ENCODE assay signal across 24 cellular contexts in genomic region chr13:111418101-111418500, GRCh38.
DNase-seq lines count a peak whose midpoint lies in the region; ATAC-seq and TF ChIP-seq lines count a peak whose summit lies in the region.
"Had no signal": no experiment of that assay in that cellular context is flagged by ENCODE, and none has a peak within 500 bp of the region (broad histone marks: within the 10 kb centered on the region; RNA-seq: fewer than 3 reads in every experiment).

No MANE protein-coding gene starts in this region.

- no peaks in the 10 kb centered on the region for H3K4me1 Mint-ChIP-seq in endodermal cell
- H3K4me1 Mint-ChIP-seq: CD14-positive monocyte; CD4-positive, alpha-beta memory T cell; CD4-positive, CD25-positive, alpha-beta regulatory T cell; CD8-positive, alpha-beta memory T cell had no signal

- H3K9me3 ChIP-seq in heart right ventricle = no peaks in the 10 kb centered on the region
- H3K9me3 ChIP-seq in endodermal cell (ENCODE audit: control insufficient read depth, low read length) = no peaks in the 10 kb centered on the region
- no peaks in the 10 kb centered on the region for H3K9me3 ChIP-seq in neuronal stem cell (replicated peaks in 1 of 2; ENCODE audit: control insufficient read depth in 2 of 2, insufficient read depth in 1 of 2, low read depth in 1 of 2, low read length in 2 of 2)
- H3K9me3 ChIP-seq: BE2C, BLaER1 had no signal

- H3K36me3 Mint-ChIP-seq in endodermal cell (ENCODE audit: low read depth) = no peaks in the 10 kb centered on the region
- no peaks in the 10 kb centered on the region for H3K36me3 Mint-ChIP-seq in activated naive CD4-positive, alpha-beta T cell treated with anti-CD3 and anti-CD28 coated beads, Interleukin-2, amount 50 U/mL, for 72 hours
- H3K36me3 Mint-ChIP-seq: CD14-positive monocyte; CD4-positive, alpha-beta memory T cell; CD4-positive, CD25-positive, alpha-beta regulatory T cell; CD8-positive, alpha-beta memory T cell had no signal

- peaks cover 6% of the 10 kb centered on the region for H3K27me3 Mint-ChIP-seq in endodermal cell (ENCODE audit: insufficient read depth)

- H2AFZ ChIP-seq in neuronal stem cell (ENCODE audit: low read length) = no peak overlapping the region

- H3K27ac Mint-ChIP-seq in endodermal cell = no peak overlapping the region
- no peak overlapping the region for H3K27ac Mint-ChIP-seq in activated naive CD4-positive, alpha-beta T cell treated with anti-CD3 and anti-CD28 coated beads, Interleukin-2, amount 50 U/mL, for 72 hours
- H3K27ac Mint-ChIP-seq: CD14-positive monocyte; CD4-positive, alpha-beta memory T cell; CD4-positive, CD25-positive, alpha-beta regulatory T cell; CD8-positive, alpha-beta memory T cell had no signal

- H3K36me3 ChIP-seq in heart right ventricle (no peaks in the 10 kb centered on the region), endodermal cell (ENCODE audit: control insufficient read depth, insufficient read depth, low read length) (no peaks in the 10 kb centered on the region), neuronal stem cell (replicated peaks in 1 of 2; ENCODE audit: control insufficient read depth in 2 of 2, insufficient read depth in 2 of 2, low read length in 2 of 2) (no peaks in the 10 kb centered on the region)
- H3K36me3 ChIP-seq: BE2C, BLaER1 had no signal

- no peak overlapping the region for H4K8ac ChIP-seq in neuronal stem cell (ENCODE audit: low read depth, low read length)

- peak overlapping the region; percentile 15 for H3K18ac ChIP-seq in neuronal stem cell (ENCODE audit: low read length)

- H3K4me1 ChIP-seq in heart right ventricle = no peaks in the 10 kb centered on the region
- H3K4me1 ChIP-seq in endodermal cell (ENCODE audit: control insufficient read depth, insufficient read depth, low read length) = no peaks in the 10 kb centered on the region
- peaks cover 1 to 19% of the 10 kb centered on the region in 2 donors for H3K4me1 ChIP-seq in neuronal stem cell (ENCODE audit: control insufficient read depth in 2 of 2, insufficient read depth in 1 of 2, low read depth in 1 of 2, low read length in 2 of 2)
- H3K4me1 ChIP-seq: BE2C, BLaER1 had no signal

- ATAC-seq in Right ventricle myocardium inferior = no peak
- no peak for ATAC-seq in heart right ventricle
- ATAC-seq in activated naive CD4-positive, alpha-beta T cell treated with anti-CD3 and anti-CD28 coated beads, Interleukin-2, amount 50 U/mL, for 72 hours = no peak
- ATAC-seq: GM12878 had no signal

- no peak overlapping the region for H2BK5ac ChIP-seq in neuronal stem cell (ENCODE audit: low read length)

- H2BK120ac ChIP-seq in neuronal stem cell (ENCODE audit: low read depth, low read length) = peak overlapping the region; percentile 32

- H2AK5ac ChIP-seq in neuronal stem cell (ENCODE audit: low read depth, low read length) = no peak overlapping the region

- no peak overlapping the region for H2BK12ac ChIP-seq in neuronal stem cell (ENCODE audit: low read length)

- H3K4me3 ChIP-seq in heart right ventricle (no peak overlapping the region), endodermal cell (ENCODE audit: low read length) (no peak overlapping the region), neuronal stem cell (ENCODE audit: low read length in 2 of 2) (no peak overlapping the region)
- H3K4me3 ChIP-seq: BLaER1, GM12878 had no signal

- no peak overlapping the region for H3K27ac ChIP-seq in heart right ventricle
- no peak overlapping the region for H3K27ac ChIP-seq in endodermal cell (ENCODE audit: low read depth, low read length)
- no peak overlapping the region for H3K27ac ChIP-seq in neuronal stem cell (replicated peaks; ENCODE audit: low read length)
- H3K27ac ChIP-seq: BLaER1 had no signal

- intact Hi-C loops in Right ventricle myocardium inferior (cut with DNase I) (no loop called here), heart right ventricle (cut with DNase I) (no loop called here)

- no peak overlapping the region for H4K91ac ChIP-seq in neuronal stem cell (ENCODE audit: low read depth, low read length, poor library complexity)

- no peaks in the 10 kb centered on the region for H3K79me1 ChIP-seq in neuronal stem cell (ENCODE audit: low read depth, low read length)

- TF ChIP-seq CTCF in heart right ventricle (IDR thresholded peaks at IDR 0.05) (no peak), endodermal cell (conservative IDR thresholded peaks at IDR 0.05) (no peak)

- peak overlapping the region; percentile 8 for H2BK15ac ChIP-seq in neuronal stem cell (ENCODE audit: low read length)

- H3K27me3 ChIP-seq in heart right ventricle (peaks cover 0 to 55% (median 37%) of the 10 kb centered on the region in 7 donors), endodermal cell (ENCODE audit: control insufficient read depth, insufficient read depth, low read length, poor library complexity, severe bottlenecking) (no peaks in the 10 kb centered on the region), neuronal stem cell (ENCODE audit: control insufficient read depth in 3 of 3, insufficient read depth in 3 of 3, low read depth in 1 of 3, low read length in 3 of 3) (peaks cover 0 to 55% (median 0%) of the 10 kb centered on the region in 3 experiments)
- H3K27me3 ChIP-seq: BLaER1 had no signal

- H3K23ac ChIP-seq in neuronal stem cell (ENCODE audit: low read depth, low read length, poor library complexity) = no peak overlapping the region

- no peak overlapping the region for H3K14ac ChIP-seq in neuronal stem cell (ENCODE audit: low read length)

- DNase-seq in Right ventricle myocardium inferior (ENCODE audit: missing footprints) (peak; percentile 39), heart right ventricle (no peak), endodermal cell (peak; percentile 23), neuronal stem cell (ENCODE audit: low spot score) (no peak)
- no peak for DNase-seq in effector CD4-positive, alpha-beta T cell
- DNase-seq in activated naive CD4-positive, alpha-beta T cell treated with anti-CD3 and anti-CD28 coated beads, Interleukin-2, amount 50 U/mL, for 72 hours (ENCODE audit: low spot score in 2 of 2) = no peak
- DNase-seq: 8988T; ACHN; BE2C; C1 segment of cervical spinal cord; CD4-positive, alpha-beta memory T cell; CD4-positive, CD25-positive, alpha-beta regulatory T cell; CD8-positive, alpha-beta memory T cell; COR-L47; DMS 273 treated with DMSO at 0.1 percent for 48 hours; DMS153; DMS53; DMS79; DND-41; EL; GDM1 had no signal

- H3K9ac ChIP-seq in endodermal cell (ENCODE audit: extremely low read depth, low read length, poor library complexity, severe bottlenecking) = no peak overlapping the region
- no peak overlapping the region for H3K9ac ChIP-seq in neuronal stem cell (ENCODE audit: low read depth, low read length, poor library complexity)
- H3K9ac ChIP-seq: BLaER1 had no signal

- no peaks in the 10 kb centered on the region for H3K9me3 Mint-ChIP-seq in endodermal cell
- H3K9me3 Mint-ChIP-seq in activated naive CD4-positive, alpha-beta T cell treated with anti-CD3 and anti-CD28 coated beads, Interleukin-2, amount 50 U/mL, for 72 hours = no peaks in the 10 kb centered on the region
- H3K9me3 Mint-ChIP-seq: CD14-positive monocyte; CD4-positive, alpha-beta memory T cell; CD8-positive, alpha-beta memory T cell had no signal

- H3K4me3 Mint-ChIP-seq in endodermal cell = no peak overlapping the region
- H3K4me3 Mint-ChIP-seq: CD14-positive monocyte; CD4-positive, alpha-beta memory T cell; CD4-positive, CD25-positive, alpha-beta regulatory T cell; CD8-positive, alpha-beta memory T cell had no signal

- no peak overlapping the region for H3K4ac ChIP-seq in neuronal stem cell (ENCODE audit: low read length)

- WGBS in heart right ventricle, 2 donors = 85 to 86% methylated on average over 6 of the region's 6 CpGs
- 94 to 95% methylated on average over 5 to 6 of the region's 6 CpGs for WGBS in endodermal cell (ENCODE audit: insufficient coverage in 1 of 2, insufficient read length in 1 of 2), 2 experiments
- no CpG with 5 or more reads among the region's 6 CpGs for WGBS in neuronal stem cell (ENCODE audit: extremely low coverage in 2 of 2, insufficient read length in 2 of 2, insufficient replicate concordance in 1 of 2), 2 donors

- H3K4me2 ChIP-seq in neuronal stem cell (ENCODE audit: insufficient read depth, low read length, poor library complexity, severe bottlenecking) = no peak overlapping the region
- H3K4me2 ChIP-seq: BLaER1 had no signal

Comparison
In these comparisons a context has a peak if more than half of its experiments do, and no peak if none do; other contexts are left out.
1. DNase-seq: peak in Right ventricle myocardium inferior (single experiment) and endodermal cell (single experiment); none in heart right ventricle (0 of 2), neuronal stem cell (single experiment), effector CD4-positive, alpha-beta T cell (single experiment) and activated naive CD4-positive, alpha-beta T cell treated with anti-CD3 and anti-CD28 coated beads, Interleukin-2, amount 50 U/mL, for 72 hours (0 of 2).